Comparison of ENCODE assay signal across 33 cellular contexts in genomic region chr5:33375900-33376299, GRCh38.
"Had no signal": no experiment of that assay in that cellular context is flagged by ENCODE, and none has a peak within 500 bp of the region (broad histone marks: within the 10 kb centered on the region; RNA-seq: fewer than 3 reads in every experiment).

No MANE protein-coding gene starts in this region.

- H3K9ac ChIP-seq: KMS-11, SK-N-SH had no signal

- H3K4me3 ChIP-seq: ascending aorta, SJCRH30 had no signal

- H3K4me3 Mint-ChIP-seq: activated CD4-positive, alpha-beta T cell treated with anti-CD3 and anti-CD28 coated beads, Interleukin-2, amount 10 ng/mL, durations not matched to agents 24 days and 14 days; activated CD8-positive, alpha-beta T cell treated with anti-CD3 and anti-CD28 coated beads for 36 hours; activated naive CD4-positive, alpha-beta T cell treated with anti-CD3 and anti-CD28 coated beads, Interleukin-2, amount 50 U/mL, for 24 hours; activated naive CD8-positive, alpha-beta T cell treated with anti-CD3 and anti-CD28 coated beads, Interleukin-2, amount 10 ng/mL, durations not matched to agents 7 days and 5 days; activated T-cell treated with anti-CD3 and anti-CD28 coated beads, Interleukin-2, amount 50 U/mL, for 72 hours; activated T-helper 17 cell treated with anti-CD3 and anti-CD28 coated beads, Interleukin-2, amount 50 U/mL, for 72 hours; T-helper 1 cell treated with Interleukin-12 subunit alpha and Interleukin-12 subunit beta and Interleukin-4 antibody, amounts not matched to agents 30 μg/mL and 1 μg/mL, for 36 hours; T-helper 2 cell treated with Interferon-gamma antibody and Interleukin-4, amounts not matched to agents 5 μg/mL and 100 μg/mL, for 36 hours had no signal

- H3K4me1 Mint-ChIP-seq: activated naive CD4-positive, alpha-beta T cell treated with anti-CD3 and anti-CD28 coated beads, Interleukin-2, amount 50 U/mL, for 24 hours; activated naive CD8-positive, alpha-beta T cell treated with anti-CD3 and anti-CD28 coated beads, Interleukin-2, amount 10 ng/mL, durations not matched to agents 7 days and 5 days; activated T-helper 17 cell treated with anti-CD3 and anti-CD28 coated beads, Interleukin-2, amount 50 U/mL, for 72 hours had no signal

- H3K27me3 ChIP-seq: ascending aorta had no signal

- ATAC-seq: activated CD8-positive, alpha-beta T cell treated with anti-CD3 and anti-CD28 coated beads for 36 hours; activated T-cell treated with anti-CD3 and anti-CD28 coated beads, Interleukin-2, amount 50 U/mL, for 72 hours; activated T-helper 17 cell treated with anti-CD3 and anti-CD28 coated beads, Interleukin-2, amount 50 U/mL, for 72 hours; PC-3 had no signal

- H3K9me3 Mint-ChIP-seq: activated CD4-positive, alpha-beta T cell treated with anti-CD3 and anti-CD28 coated beads, Interleukin-2, amount 10 ng/mL, durations not matched to agents 24 days and 14 days; activated CD8-positive, alpha-beta T cell treated with anti-CD3 and anti-CD28 coated beads for 36 hours; activated naive CD4-positive, alpha-beta T cell treated with anti-CD3 and anti-CD28 coated beads, Interleukin-2, amount 50 U/mL, for 24 hours; activated naive CD8-positive, alpha-beta T cell treated with anti-CD3 and anti-CD28 coated beads, Interleukin-2, amount 10 ng/mL, durations not matched to agents 7 days and 5 days; T-helper 2 cell treated with Interferon-gamma antibody and Interleukin-4, amounts not matched to agents 5 μg/mL and 100 μg/mL, for 36 hours had no signal

- H3K9me3 ChIP-seq: ascending aorta, SK-N-SH had no signal

- DNase-seq: activated CD4-positive, alpha-beta T cell treated with anti-CD3 and anti-CD28 coated beads, Interleukin-2, amount 10 ng/mL, durations not matched to agents 24 days and 14 days; activated CD4-positive, alpha-beta T cell treated with anti-CD3 and anti-CD28 coated beads, Interleukin-2, amount 50 U/mL, for 4 hours; activated CD8-positive, alpha-beta T cell treated with anti-CD3 and anti-CD28 coated beads for 36 hours; activated effector memory CD4-positive, alpha-beta T cell treated with anti-CD3 and anti-CD28 coated beads, Interleukin-2, amount 50 U/mL, for 16 hours; activated naive CD4-positive, alpha-beta T cell treated with Interleukin-2 at 50 U/mL for 16 hours; activated naive CD8-positive, alpha-beta T cell treated with anti-CD3 and anti-CD28 coated beads, Interleukin-2, amount 10 ng/mL, durations not matched to agents 7 days and 5 days; activated T-cell treated with anti-CD3 and anti-CD28 coated beads, Interleukin-2, amount 50 U/mL, for 1 hour; activated T-cell treated with anti-CD3 and anti-CD28 coated beads, Interleukin-2, amount 50 U/mL, for 72 hours; amygdala; caudate nucleus; NCI-H1105; NCI-H1436; NCI-H1694; NCI-H1930; NCI-H2081 treated with DMSO at 0.1 percent for 48 hours; NCI-H226; NCI-H446 treated with DMSO at 0.1 percent for 48 hours; NCI-H524; NCI-H69; NCI-H82; PC-3; SHP77; SJCRH30; SK-N-SH had no signal

- FAIRE-seq: RCC 7860, TTC549 had no signal

- H3K36me3 ChIP-seq: ascending aorta, SJCRH30 had no signal

- H3K36me3 Mint-ChIP-seq: activated naive CD4-positive, alpha-beta T cell treated with anti-CD3 and anti-CD28 coated beads, Interleukin-2, amount 50 U/mL, for 24 hours; activated naive CD8-positive, alpha-beta T cell treated with anti-CD3 and anti-CD28 coated beads, Interleukin-2, amount 10 ng/mL, durations not matched to agents 7 days and 5 days had no signal

- H3K27ac ChIP-seq: ascending aorta, KMS-11, RWPE1, SJCRH30 had no signal

- H3K4me1 ChIP-seq: ascending aorta, SJCRH30 had no signal

- H3K27ac Mint-ChIP-seq: activated CD4-positive, alpha-beta T cell treated with anti-CD3 and anti-CD28 coated beads, Interleukin-2, amount 10 ng/mL, durations not matched to agents 24 days and 14 days; activated CD8-positive, alpha-beta T cell treated with anti-CD3 and anti-CD28 coated beads for 36 hours; activated naive CD4-positive, alpha-beta T cell treated with anti-CD3 and anti-CD28 coated beads, Interleukin-2, amount 50 U/mL, for 24 hours; activated naive CD8-positive, alpha-beta T cell treated with anti-CD3 and anti-CD28 coated beads, Interleukin-2, amount 10 ng/mL, durations not matched to agents 7 days and 5 days; activated T-cell treated with anti-CD3 and anti-CD28 coated beads, Interleukin-2, amount 50 U/mL, for 72 hours; activated T-helper 17 cell treated with anti-CD3 and anti-CD28 coated beads, Interleukin-2, amount 50 U/mL, for 72 hours; T-helper 1 cell treated with Interleukin-12 subunit alpha and Interleukin-12 subunit beta and Interleukin-4 antibody, amounts not matched to agents 30 μg/mL and 1 μg/mL, for 36 hours; T-helper 2 cell treated with Interferon-gamma antibody and Interleukin-4, amounts not matched to agents 5 μg/mL and 100 μg/mL, for 36 hours had no signal

- H3K27me3 Mint-ChIP-seq: activated CD4-positive, alpha-beta T cell treated with anti-CD3 and anti-CD28 coated beads, Interleukin-2, amount 10 ng/mL, durations not matched to agents 24 days and 14 days; activated naive CD8-positive, alpha-beta T cell treated with anti-CD3 and anti-CD28 coated beads, Interleukin-2, amount 10 ng/mL, durations not matched to agents 7 days and 5 days had no signal

- H3K4me2 ChIP-seq: KMS-11, SK-N-SH had no signal
